Comparison of ENCODE assay signal across 6 cellular contexts in genomic region chr2:151591905-151592250, GRCh38.
A peak's percentile ranks its signal among the peaks of the same experiment; 100 is the strongest.
DNase-seq lines count a peak whose midpoint lies in the region; FAIRE-seq and TF ChIP-seq lines count a peak whose summit lies in the region.
"Not testable (repeated sequence)": the region's sequence is repeated elsewhere in the genome, so short reads cannot be mapped to it uniquely, and the experiment has no call there.

No MANE protein-coding gene starts in this region.

- H3K4me1 Mint-ChIP-seq in CD14-positive monocyte: not testable (repeated sequence)

- H3K36me3 ChIP-seq in kidney (ENCODE audit: control insufficient read depth in 1 of 2, insufficient read depth in 2 of 2, low read length in 2 of 2); liver (ENCODE audit: control insufficient read depth in 4 of 4, insufficient read depth in 3 of 4, low read depth in 1 of 4, low read length in 3 of 4): not testable (repeated sequence)

- FAIRE-seq in kidney (lab: Jason Lieb, UNC): peak; percentile 46

- not testable (repeated sequence) for TF ChIP-seq RAD21 in liver (IDR thresholded peaks at IDR 0.05)

- H3K27me3 ChIP-seq in liver (ENCODE audit: control insufficient read depth in 4 of 4, insufficient read depth in 4 of 4, low read length in 3 of 4): not testable (repeated sequence)

- DNase-seq in CD14-positive monocyte (ENCODE audit: low spot score); kidney: not testable (repeated sequence)
- DNase-seq in NCI-H526 treated with DMSO at 0.1 percent for 48 hours (lab: John Stamatoyannopoulos, UW) (peak; percentile 24), mucosa of gallbladder (ENCODE audit: low spot score) (peak; percentile 50), retina (peak; percentile 40)

- H3K27me3 Mint-ChIP-seq in CD14-positive monocyte (ENCODE audit: low read depth in 3 of 3): not testable (repeated sequence)

- not testable (repeated sequence) for H3K4me1 ChIP-seq in kidney (ENCODE audit: control insufficient read depth in 1 of 2, insufficient read depth in 1 of 2, low read depth in 1 of 2, low read length in 2 of 2); liver (ENCODE audit: control insufficient read depth in 4 of 4, insufficient read depth in 4 of 4, low read length in 3 of 4)

- H3K27ac Mint-ChIP-seq in CD14-positive monocyte: not testable (repeated sequence)

- not testable (repeated sequence) for H3K27ac ChIP-seq in kidney (ENCODE audit: low read depth in 2 of 2, low read length in 2 of 2); liver (ENCODE audit: low read depth in 1 of 2, low read length in 2 of 2)

- not testable (repeated sequence) for H3K9me3 ChIP-seq in kidney (ENCODE audit: control insufficient read depth in 1 of 2, low read length in 2 of 2); liver (ENCODE audit: control insufficient read depth in 4 of 4, low read length in 3 of 4)

- H3K36me3 Mint-ChIP-seq in CD14-positive monocyte: not testable (repeated sequence)

- H3K4me3 Mint-ChIP-seq in CD14-positive monocyte: not testable (repeated sequence)

- H3K9me3 Mint-ChIP-seq in CD14-positive monocyte: not testable (repeated sequence)

- not testable (repeated sequence) for H3K9ac ChIP-seq in kidney (ENCODE audit: low read length in 2 of 2); liver (ENCODE audit: low read depth in 1 of 2, low read length in 2 of 2)

- WGBS in liver: 47% methylated on average over 4 of the region's 4 CpGs

- intact Hi-C loops in CD14-positive monocyte (cut with micrococcal nuclease); kidney (cut with DNase I): not testable (repeated sequence)

- not testable (repeated sequence) for H3K4me3 ChIP-seq in kidney (ENCODE audit: low read length in 2 of 2); liver (ENCODE audit: low read depth in 1 of 3, low read length in 3 of 3)

- peak; percentile 1 for TF ChIP-seq CTCF in CD14-positive monocyte (IDR thresholded peaks at IDR 0.05)
- not testable (repeated sequence) for TF ChIP-seq CTCF in kidney (IDR thresholded peaks at IDR 0.05; ENCODE audit: borderline replicate concordance, extremely low read depth, insufficient read depth); liver (IDR thresholded peaks at IDR 0.05; ENCODE audit: low read depth, low read length, missing input control)

TF ChIP-seq in liver, 16 proteins besides CTCF, POLR2A, EP300 and RAD21:
- TF ChIP-seq HNF4A (conservative IDR thresholded peaks at IDR 0.05): peak; percentile 28 to 39
